10 cellular contexts compared by ENCODE assay signal in the genomic region with DNA sequence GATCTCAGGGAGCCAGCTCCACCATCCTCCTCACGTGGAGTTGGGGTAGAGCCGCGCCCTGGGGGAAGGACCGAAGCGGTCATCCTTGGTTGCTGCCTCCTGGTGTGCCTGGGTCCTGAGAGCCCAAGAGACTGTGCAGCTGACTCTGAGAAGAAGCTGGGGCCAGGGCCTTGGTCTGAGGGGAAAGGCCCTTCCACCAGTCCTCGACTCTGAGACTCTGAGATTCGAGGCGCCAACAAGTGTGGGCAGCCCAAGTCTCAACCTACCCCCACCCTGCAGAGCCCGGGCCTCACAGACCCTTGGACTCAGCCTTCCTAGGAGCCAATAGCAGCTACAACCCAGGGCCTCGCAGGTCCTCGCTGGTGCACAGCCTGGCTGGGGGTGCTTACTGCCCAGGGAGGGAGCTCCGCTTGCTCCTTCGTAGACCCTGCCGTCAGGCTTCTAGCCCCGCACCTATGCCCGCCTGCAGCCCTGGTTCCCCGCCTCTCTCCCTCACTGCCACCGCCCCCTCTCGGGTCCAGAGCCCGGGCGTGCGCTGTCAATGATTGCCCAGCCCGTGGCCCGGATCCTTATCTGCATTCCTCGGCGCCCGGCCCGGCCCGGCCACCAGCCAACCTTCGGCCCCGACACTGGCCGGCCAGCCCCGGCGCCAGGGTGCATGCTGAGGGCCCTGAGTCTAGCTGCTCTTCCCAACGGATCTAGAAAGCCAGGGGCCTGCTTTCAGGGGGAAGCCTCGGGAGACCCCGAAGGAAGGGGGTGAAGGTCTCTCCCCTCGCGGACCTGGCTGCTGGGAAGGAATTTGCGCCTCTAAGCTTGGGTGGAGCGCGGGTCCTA. TPM values are rescaled to one million over a fixed set of nuclear protein-coding genes. Genes with fewer than 3 reads are reported as not detected.
DNase-seq lines count a peak whose midpoint lies in the region; ATAC-seq and TF ChIP-seq lines count a peak whose summit lies in the region.
"Had no signal": no experiment of that assay in that cellular context is flagged by ENCODE, and none has a peak within 500 bp of the region (broad histone marks: within the 10 kb centered on the region; RNA-seq: fewer than 3 reads in every experiment).

No MANE protein-coding gene starts in this region.

- H3K23ac ChIP-seq in H9 (ENCODE audit: insufficient read length, low read depth, low read length), result no peak overlapping the region

- H3K18ac ChIP-seq in H9 (ENCODE audit: insufficient read length, low read depth, low read length), result no peak overlapping the region

- no peak overlapping the region; a peak in 1 of 5 replicates for H3K4me3 Mint-ChIP-seq in H9

- no peak overlapping the region for H2BK120ac ChIP-seq in H9 (ENCODE audit: low read depth, low read length, poor library complexity, severe bottlenecking)

- intact Hi-C loops in colonic mucosa (cut with DNase I), result loop anchor here (5.0 kb wide), 3 partner anchors 64 to 239 kb away; no protein-coding TSS in a partner anchor

- no peak overlapping the region for H3K4ac ChIP-seq in H9 (ENCODE audit: low read depth, low read length)

- H3K14ac ChIP-seq in H9 (ENCODE audit: insufficient read depth, low read length), result no peak overlapping the region

- H3K27ac Mint-ChIP-seq in H9, result no peak overlapping the region

- no peak overlapping the region for H4K5ac ChIP-seq in H9 (ENCODE audit: insufficient read length, low read depth, low read length)

- TF ChIP-seq CTCF in H9 (conservative IDR thresholded peaks at IDR 0.05) (no peak), colonic mucosa (IDR thresholded peaks at IDR 0.05) (no peak)

- no peaks in the 10 kb centered on the region for H4K20me1 ChIP-seq in H9 (ENCODE audit: control insufficient read depth, insufficient read depth, insufficient read length)

- H3K9me3 ChIP-seq in H9 (ENCODE audit: control insufficient read depth, low read depth, low read length) (no peaks in the 10 kb centered on the region), colonic mucosa (no peaks in the 10 kb centered on the region)

- no peaks in the 10 kb centered on the region for H3K36me3 ChIP-seq in ACC112 (ENCODE audit: insufficient read depth, low read length)
- no peaks in the 10 kb centered on the region for H3K36me3 ChIP-seq in colonic mucosa

- H3K56ac ChIP-seq in H9 (ENCODE audit: insufficient read length, low read depth, low read length), result no peak overlapping the region

- no peak overlapping the region for H4K91ac ChIP-seq in H9 (ENCODE audit: insufficient read length, low read depth, low read length)

- H2BK15ac ChIP-seq in H9 (ENCODE audit: low read depth, low read length), result no peak overlapping the region

- H3K27me3 Mint-ChIP-seq in H9 (ENCODE audit: low read depth), result peaks cover 95% of the 10 kb centered on the region

- peaks cover 9% of the 10 kb centered on the region for H3K4me1 ChIP-seq in ACC112 (ENCODE audit: control insufficient read depth, insufficient read depth, low read length, unreplicated experiment)
- H3K4me1 ChIP-seq in H9 (ENCODE audit: insufficient read depth, low read length), result no peaks in the 10 kb centered on the region
- no peaks in the 10 kb centered on the region for H3K4me1 ChIP-seq in colonic mucosa

- H2AFZ ChIP-seq in ACC112 (ENCODE audit: low read length, unreplicated experiment), result no peak overlapping the region
- no peak overlapping the region for H2AFZ ChIP-seq in H9 (ENCODE audit: low read length)

- no peaks in the 10 kb centered on the region for H3K79me2 ChIP-seq in ACC112 (ENCODE audit: control insufficient read depth, insufficient read depth, low read length, unreplicated experiment)
- no peaks in the 10 kb centered on the region for H3K79me2 ChIP-seq in H9 (ENCODE audit: insufficient read depth, low read length)

- H3K79me1 ChIP-seq in H9 (ENCODE audit: insufficient read depth, low read depth, low read length, poor library complexity, severe bottlenecking), result no peaks in the 10 kb centered on the region

- no peak overlapping the region for H2BK20ac ChIP-seq in H9 (ENCODE audit: low read depth, low read length, poor library complexity, severe bottlenecking)

- H3K23me2 ChIP-seq in H9 (ENCODE audit: insufficient read length, low read depth, low read length, poor library complexity, severe bottlenecking), result peaks cover 3% of the 10 kb centered on the region

- H3K4me1 Mint-ChIP-seq in H9, result peaks cover 29 to 41% of the 10 kb centered on the region in 2 experiments

- H2BK5ac ChIP-seq in H9 (ENCODE audit: insufficient read length, low read length), result no peak overlapping the region

- ATAC-seq in GM21723 (IDR thresholded peaks at IDR 0.05; ENCODE audit: unreplicated experiment), result no peak

- no peaks in the 10 kb centered on the region for H3K36me3 Mint-ChIP-seq in H9 (ENCODE audit: insufficient read depth in 1 of 3, low read depth in 3 of 3)

- no peak overlapping the region for H2AK5ac ChIP-seq in H9 (ENCODE audit: insufficient read length, low read length)

- H4K8ac ChIP-seq in H9 (replicated peaks; ENCODE audit: insufficient read length, low read depth, low read length), result no peak overlapping the region

- H3K27me3 ChIP-seq in ACC112 (ENCODE audit: insufficient read depth, low read length) (peaks cover 78% of the 10 kb centered on the region), H9 (ENCODE audit: insufficient read depth, low read length) (peaks cover 71% of the 10 kb centered on the region), colonic mucosa (peaks cover 33% of the 10 kb centered on the region)

- H3K9me3 Mint-ChIP-seq in H9, result peaks cover 0 to 3% of the 10 kb centered on the region in 2 experiments; a peak in 2 of 5 replicates

- no peak overlapping the region for H2BK12ac ChIP-seq in H9 (ENCODE audit: insufficient read length, low read depth, low read length)

- H3K9ac ChIP-seq in H9 (ENCODE audit: extremely low read depth, insufficient read length, low read length) (no peak overlapping the region), colonic mucosa (ENCODE audit: low read depth in 2 of 2, low read length in 2 of 2) (peak overlapping the region; percentile 91 to 92)

- no peak overlapping the region for H3K27ac ChIP-seq in ACC112 (ENCODE audit: low read depth, low read length)
- H3K27ac ChIP-seq in H9 (ENCODE audit: insufficient read length, low read depth, low read length), result no peak overlapping the region
- peak overlapping the region; percentile 63 for H3K27ac ChIP-seq in colonic mucosa

- H3K4me2 ChIP-seq in H9 (ENCODE audit: insufficient read depth, insufficient read length, low read length), result no peak overlapping the region

- peak; percentile 34 for DNase-seq in H9
- DNase-seq in colonic mucosa, result peak; percentile 80
- peak; percentile 78 for DNase-seq in mucosa of gallbladder (ENCODE audit: low spot score)
- DNase-seq in KG1 (lab: John Stamatoyannopoulos, UW), result no peak
- DNase-seq in dedifferentiated amniotic fluid mesenchymal stem cell (ENCODE audit: extremely low spot score), result no peak
- DNase-seq in activated CD4-positive, CD25-positive, alpha-beta regulatory T cell treated with anti-CD3 and anti-CD28 coated beads, Interleukin-2, amount 50 U/mL, for 72 hours, result no peak

- H3K4me3 ChIP-seq in ACC112 (ENCODE audit: low read depth, low read length) (peak overlapping the region; percentile 34; the same call in 1 of the 2 replicates), colonic mucosa (peak overlapping the region; percentile 59)

- no peak overlapping the region for H3T11ph ChIP-seq in H9 (ENCODE audit: low read length)

- no CpG with 5 or more reads among the region's 42 CpGs for WGBS in H9 (ENCODE audit: extremely low coverage, insufficient read length, low lambda C conversion rate)

RNA-seq across cellular contexts. Expression of a gene that starts 2.0 kb away (rescaled TPM):
- total RNA-seq in H9 (2021) (0.11 TPM in 1 of 2 replicates, not detected in the other), colonic mucosa (100 to 1,000 TPM in 1 of 2 donors, 10 to 100 TPM in 1; 82.2 to 103 TPM), mucosa of gallbladder (12.8 TPM)
- total RNA-seq: MCF 10A; T-helper 1 cell treated with Interleukin-12 subunit alpha and Interleukin-12 subunit beta and Interleukin-4 antibody, amounts not matched to agents 30 ng/mL and 1 ng/mL, for 36 hours had no signal

RNA-seq across cellular contexts. Expression of a gene that starts 17.4 kb away (rescaled TPM):
- total RNA-seq in H9 (2021), result 0.18 and 0.20 TPM in 2 replicates
- total RNA-seq in colonic mucosa, result 1 to 10 TPM in 1 of 2 donors, under 1 TPM in 1; 0.05 to 1.6 TPM
- 0.29 TPM for total RNA-seq in mucosa of gallbladder
- total RNA-seq: MCF 10A; T-helper 1 cell treated with Interleukin-12 subunit alpha and Interleukin-12 subunit beta and Interleukin-4 antibody, amounts not matched to agents 30 ng/mL and 1 ng/mL, for 36 hours had no signal

Comparison
In these comparisons a context has a peak if more than half of its experiments do, and no peak if none do; other contexts are left out.
1. DNase-seq: peak in H9 (single experiment), colonic mucosa (single experiment) and mucosa of gallbladder (single experiment); none in KG1 (single experiment), dedifferentiated amniotic fluid mesenchymal stem cell (single experiment) and activated CD4-positive, CD25-positive, alpha-beta regulatory T cell treated with anti-CD3 and anti-CD28 coated beads, Interleukin-2, amount 50 U/mL, for 72 hours (single experiment).
2. RNA of a gene that starts 2.0 kb away (total RNA-seq): 82.2 to 103 TPM in colonic mucosa and 12.8 TPM in mucosa of gallbladder (single experiment); 0.11 TPM in H9; every median in the first group is over 10 times any median in the second.